In genomic region chr17:78840530-78840779, GRCh38 we compare ENCODE assay signal across 8 cellular contexts. TPM values are rescaled to one million over a fixed set of nuclear protein-coding genes. Genes with fewer than 3 reads are reported as not detected.
DNase-seq lines count a peak whose midpoint lies in the region; ATAC-seq, FAIRE-seq and TF ChIP-seq lines count a peak whose summit lies in the region.

No MANE protein-coding gene starts in this region.

- TF ChIP-seq POLR2A in lower leg skin (IDR thresholded peaks at IDR 0.05), result no peak

- no peaks in the 10 kb centered on the region for H3K9me3 Mint-ChIP-seq in activated naive CD4-positive, alpha-beta T cell treated with anti-CD3 and anti-CD28 coated beads, Interleukin-2, amount 10 ng/mL, durations not matched to agents 7 days and 5 days

- H3K4me3 Mint-ChIP-seq in activated naive CD4-positive, alpha-beta T cell treated with anti-CD3 and anti-CD28 coated beads, Interleukin-2, amount 10 ng/mL, durations not matched to agents 7 days and 5 days, result peak overlapping the region; percentile 98

- no peaks in the 10 kb centered on the region for H3K9me3 ChIP-seq in ascending aorta
- no peaks in the 10 kb centered on the region for H3K9me3 ChIP-seq in upper lobe of right lung

- WGBS in lower leg skin, 2 donors, result no CpG with 5 or more reads among the region's 35 CpGs

- H3K4me3 ChIP-seq in ascending aorta (peak overlapping the region; percentile 87 to 92), lower leg skin (ENCODE audit: low read depth, poor library complexity, severe bottlenecking) (peak overlapping the region; percentile 75), upper lobe of right lung (peak overlapping the region; percentile 98)

- H3K27me3 Mint-ChIP-seq in activated naive CD4-positive, alpha-beta T cell treated with anti-CD3 and anti-CD28 coated beads, Interleukin-2, amount 10 ng/mL, durations not matched to agents 7 days and 5 days, result peaks cover 8% of the 10 kb centered on the region

- H3K27ac ChIP-seq in ascending aorta, result peak overlapping the region; percentile 99
- H3K27ac ChIP-seq in upper lobe of right lung, result peak overlapping the region; percentile 99

- H3K36me3 Mint-ChIP-seq in activated naive CD4-positive, alpha-beta T cell treated with anti-CD3 and anti-CD28 coated beads, Interleukin-2, amount 10 ng/mL, durations not matched to agents 7 days and 5 days, result peaks cover 26% of the 10 kb centered on the region

- H3K4me1 ChIP-seq in ascending aorta (peaks cover 0 to 11% of the 10 kb centered on the region in 2 donors), upper lobe of right lung (peaks cover 32% of the 10 kb centered on the region)

- no peak for FAIRE-seq in GM19239 (lab: Jason Lieb, UNC)

- CTCF ChIA-PET in activated naive CD4-positive, alpha-beta T cell treated with anti-CD3 and anti-CD28 coated beads, Interleukin-2, amount 10 ng/mL, durations not matched to agents 7 days and 5 days (lab: Charles Lee), result no interaction called here

- H3K27me3 ChIP-seq in ascending aorta, result no peaks in the 10 kb centered on the region
- no peaks in the 10 kb centered on the region for H3K27me3 ChIP-seq in upper lobe of right lung

- intact Hi-C loops in ascending aorta (cut with DNase I) (loop anchor here (1.0 to 2.0 kb wide), 4 partner anchors 43 to 130 kb away; partner anchors contain the start of gene TIMP2), lower leg skin (cut with DNase I; ENCODE audit: low total_unique reads) (no loop called here), upper lobe of right lung (cut with DNase I) (no loop called here)

- H3K4me1 Mint-ChIP-seq in activated naive CD4-positive, alpha-beta T cell treated with anti-CD3 and anti-CD28 coated beads, Interleukin-2, amount 10 ng/mL, durations not matched to agents 7 days and 5 days, result peaks cover 50% of the 10 kb centered on the region

- H3K36me3 ChIP-seq in ascending aorta, result peaks cover 19 to 25% of the 10 kb centered on the region in 2 donors
- peaks cover 26% of the 10 kb centered on the region for H3K36me3 ChIP-seq in upper lobe of right lung

- no peak for DNase-seq in activated naive CD4-positive, alpha-beta T cell treated with anti-CD3 and anti-CD28 coated beads, Interleukin-2, amount 10 ng/mL, durations not matched to agents 7 days and 5 days
- no peak for DNase-seq in activated naive CD4-positive, alpha-beta T cell treated with Interleukin-2 at 50 U/mL for 16 hours
- DNase-seq in ascending aorta (ENCODE audit: low spot score in 2 of 2) (no peak), lower leg skin (ENCODE audit: low spot score in 2 of 2) (no peak), upper lobe of right lung (no peak), GM19239 (ENCODE audit: insufficient read length, low spot score) (no peak), NCI-H510A (lab: John Stamatoyannopoulos, UW) (no peak), LoVo (ENCODE audit: low spot score) (no peak)

- H3K27ac Mint-ChIP-seq in activated naive CD4-positive, alpha-beta T cell treated with anti-CD3 and anti-CD28 coated beads, Interleukin-2, amount 10 ng/mL, durations not matched to agents 7 days and 5 days, result peak overlapping the region; percentile 97

- ATAC-seq in upper lobe of right lung, result peak; percentile 45

- TF ChIP-seq CTCF in ascending aorta (IDR thresholded peaks at IDR 0.05) (no peak), lower leg skin (IDR thresholded peaks at IDR 0.05) (no peak), upper lobe of right lung (IDR thresholded peaks at IDR 0.05) (no peak)

RNA-seq across cellular contexts. Expression of gene USP36, which starts 0.2 kb away (rescaled TPM):
- total RNA-seq in ascending aorta (111 TPM), lower leg skin (10 to 100 TPM; 36.7 to 63.6 (median 45.2) TPM), upper lobe of right lung (69.6 TPM)

RNA-seq across cellular contexts. Expression of gene CYTH1, which starts 58.4 kb away (rescaled TPM):
- total RNA-seq in ascending aorta, result 46.5 TPM
- total RNA-seq in lower leg skin, result 10 to 100 TPM; 53.7 to 79.4 (median 63.9) TPM
- 103 TPM for total RNA-seq in upper lobe of right lung
